Comparison of ENCODE assay signal across 12 cellular contexts in genomic region chr12:92764820-92765219, GRCh38.
"Had no signal": no experiment of that assay in that cellular context is flagged by ENCODE, and none has a peak within 500 bp of the region (broad histone marks: within the 10 kb centered on the region; RNA-seq: fewer than 3 reads in every experiment).

No MANE protein-coding gene starts in this region.

- H3K27ac Mint-ChIP-seq: activated CD4-positive, alpha-beta memory T cell treated with anti-CD3 and anti-CD28 coated beads, Interleukin-2, amount 10 ng/mL, durations not matched to agents 7 days and 5 days; activated CD4-positive, alpha-beta T cell treated with anti-CD3 and anti-CD28 coated beads for 36 hours; activated naive CD4-positive, alpha-beta T cell treated with anti-CD3 and anti-CD28 coated beads, Interleukin-2, amount 10 ng/mL, durations not matched to agents 7 days and 5 days; activated T-helper 2 cell treated with anti-CD3 and anti-CD28 coated beads, Interferon-gamma antibody, Interleukin-2, Interleukin-4, amounts not matched to agents 10 μg/mL and 5 μg/mL and 100 μg/mL, durations not matched to agents 14 hours and 24 hours and 36 hours; dendritic cell treated with granulocyte-macrophage colony-stimulating factor and Interleukin-4, amounts not matched to agents 40 ng/mL and 50 ng/mL, for 4 days had no signal

- H3K36me3 ChIP-seq: ovary, uterus had no signal

- ATAC-seq: activated CD4-positive, alpha-beta T cell treated with anti-CD3 and anti-CD28 coated beads for 36 hours; body of pancreas had no signal

- H3K27ac ChIP-seq: body of pancreas, ovary, skin epidermis, uterus had no signal

- H3K36me3 Mint-ChIP-seq: activated naive CD4-positive, alpha-beta T cell treated with anti-CD3 and anti-CD28 coated beads, Interleukin-2, amount 10 ng/mL, durations not matched to agents 7 days and 5 days had no signal

- H3K27me3 ChIP-seq: body of pancreas, ovary, uterus had no signal

- DNase-seq: activated CD4-positive, alpha-beta memory T cell treated with anti-CD3 and anti-CD28 coated beads, Interleukin-2, amount 10 ng/mL, durations not matched to agents 7 days and 5 days; activated CD4-positive, alpha-beta T cell treated with anti-CD3 and anti-CD28 coated beads for 36 hours; activated naive CD4-positive, alpha-beta T cell treated with anti-CD3 and anti-CD28 coated beads, Interleukin-2, amount 10 ng/mL, durations not matched to agents 7 days and 5 days; body of pancreas; mesendoderm; ovary; SW 1271; uterus had no signal

- H3K4me1 Mint-ChIP-seq: central memory CD8-positive, alpha-beta T cell had no signal

- H3K4me3 Mint-ChIP-seq: activated CD4-positive, alpha-beta memory T cell treated with anti-CD3 and anti-CD28 coated beads, Interleukin-2, amount 10 ng/mL, durations not matched to agents 7 days and 5 days; activated CD4-positive, alpha-beta T cell treated with anti-CD3 and anti-CD28 coated beads for 36 hours; activated naive CD4-positive, alpha-beta T cell treated with anti-CD3 and anti-CD28 coated beads, Interleukin-2, amount 10 ng/mL, durations not matched to agents 7 days and 5 days; central memory CD8-positive, alpha-beta T cell; dendritic cell treated with granulocyte-macrophage colony-stimulating factor and Interleukin-4, amounts not matched to agents 40 ng/mL and 50 ng/mL, for 4 days had no signal

- H3K4me1 ChIP-seq: body of pancreas, uterus had no signal

- H3K9me3 ChIP-seq: body of pancreas, ovary, uterus had no signal

- H3K27me3 Mint-ChIP-seq: activated CD4-positive, alpha-beta memory T cell treated with anti-CD3 and anti-CD28 coated beads, Interleukin-2, amount 10 ng/mL, durations not matched to agents 7 days and 5 days; activated CD4-positive, alpha-beta T cell treated with anti-CD3 and anti-CD28 coated beads for 36 hours; dendritic cell treated with granulocyte-macrophage colony-stimulating factor and Interleukin-4, amounts not matched to agents 40 ng/mL and 50 ng/mL, for 4 days had no signal

- H3K4me3 ChIP-seq: body of pancreas, ovary, skin epidermis, uterus had no signal

- H3K9me3 Mint-ChIP-seq: activated CD4-positive, alpha-beta memory T cell treated with anti-CD3 and anti-CD28 coated beads, Interleukin-2, amount 10 ng/mL, durations not matched to agents 7 days and 5 days; activated naive CD4-positive, alpha-beta T cell treated with anti-CD3 and anti-CD28 coated beads, Interleukin-2, amount 10 ng/mL, durations not matched to agents 7 days and 5 days; activated T-helper 2 cell treated with anti-CD3 and anti-CD28 coated beads, Interferon-gamma antibody, Interleukin-2, Interleukin-4, amounts not matched to agents 10 μg/mL and 5 μg/mL and 100 μg/mL, durations not matched to agents 14 hours and 24 hours and 36 hours; central memory CD8-positive, alpha-beta T cell; dendritic cell treated with granulocyte-macrophage colony-stimulating factor and Interleukin-4, amounts not matched to agents 40 ng/mL and 50 ng/mL, for 4 days had no signal
